In genomic region chr1:2256430-2257244, GRCh38 we compare ENCODE assay signal across 10 cellular contexts. TPM values are rescaled to one million over a fixed set of nuclear protein-coding genes. Genes with fewer than 3 reads are reported as not detected.
DNase-seq lines count a peak whose midpoint lies in the region; ATAC-seq, FAIRE-seq and TF ChIP-seq lines count a peak whose summit lies in the region.
"Had no signal": no experiment of that assay in that cellular context is flagged by ENCODE, and none has a peak within 500 bp of the region (broad histone marks: within the 10 kb centered on the region; RNA-seq: fewer than 3 reads in every experiment).

No MANE protein-coding gene starts in this region.

- TF ChIP-seq CTCF in RWPE1 (conservative IDR thresholded peaks at IDR 0.05; ENCODE audit: low read depth) (no peak), osteoblast (IDR thresholded peaks at IDR 0.05; ENCODE audit: extremely low read depth, low read depth, low read length) (no peak), D721Med (IDR thresholded peaks at IDR 0.05; ENCODE audit: insufficient read depth, missing control alignments) (no peak)

- peaks cover 0 to 35% (median 0%) of the 10 kb centered on the region in 3 donors for H3K36me3 Mint-ChIP-seq in CD8-positive, alpha-beta memory T cell

- in situ Hi-C loops in KBM-7 (cut with MboI; ENCODE audit: low pct_unique_long_range_greater_than_20kb, low sequenced_read_pairs): no loop called here

- no peak for FAIRE-seq in D721Med (lab: Jason Lieb, UNC)
- FAIRE-seq: TTC549 had no signal

- H3K27ac Mint-ChIP-seq in CD8-positive, alpha-beta memory T cell: no peak overlapping the region

- H3K79me2 ChIP-seq in osteoblast (ENCODE audit: insufficient read depth, low read length): peaks cover 99% of the 10 kb centered on the region

- POLR2A ChIA-PET in CD8-positive, alpha-beta memory T cell (lab: Charles Lee): interaction anchor here (1.2 to 2.5 kb wide), 7 partner anchors 19 to 63 kb away, joined by 3 to 32 read pairs (median 14); partner anchors contain the start of gene SKI
- POLR2A ChIA-PET in RWPE1 (lab: Yijun Ruan, JAX; ENCODE audit: low non-redundant PET): no interaction called here

- H3K4me3 ChIP-seq in CD8-positive, alpha-beta memory T cell (ENCODE audit: low read length): no peak overlapping the region
- no peak overlapping the region for H3K4me3 ChIP-seq in esophagus (ENCODE audit: low read depth in 1 of 2, low read length in 2 of 2)
- H3K4me3 ChIP-seq in osteoblast (ENCODE audit: insufficient read depth, low read length): peak overlapping the region; percentile 7
- no peak overlapping the region for H3K4me3 ChIP-seq in H7 (ENCODE audit: insufficient read depth, low read depth, low read length)

- H3K4me1 ChIP-seq in CD8-positive, alpha-beta memory T cell (ENCODE audit: insufficient read depth, low read length): peaks cover 81% of the 10 kb centered on the region
- H3K4me1 ChIP-seq in esophagus (ENCODE audit: control insufficient read depth in 2 of 2, insufficient read depth in 2 of 2, low read length in 1 of 2): peaks cover 10 to 53% of the 10 kb centered on the region in 2 donors
- peaks cover 16% of the 10 kb centered on the region for H3K4me1 ChIP-seq in osteoblast (ENCODE audit: insufficient read depth, low read length)

- peaks cover 4% of the 10 kb centered on the region for H3K36me3 ChIP-seq in CD8-positive, alpha-beta memory T cell (ENCODE audit: insufficient read depth, low read length)
- H3K36me3 ChIP-seq in esophagus (ENCODE audit: control insufficient read depth in 2 of 2, insufficient read depth in 2 of 2, low read length in 1 of 2) (peaks cover 0 to 7% of the 10 kb centered on the region in 2 donors), osteoblast (ENCODE audit: insufficient read depth, low read length) (peaks cover 14% of the 10 kb centered on the region), H7 (replicated peaks; ENCODE audit: control insufficient read depth, insufficient read depth, low read length) (no peaks in the 10 kb centered on the region; the same call in 1 of the 2 replicates)

- peak overlapping the region; percentile 40 for H3K4me2 ChIP-seq in osteoblast (ENCODE audit: insufficient read depth, low read length)

- peak overlapping the region in 4 of 7 donors; percentile 6 to 41 (median 35) for H3K4me3 Mint-ChIP-seq in CD8-positive, alpha-beta memory T cell

- peaks cover 49 to 61% (median 51%) of the 10 kb centered on the region in 3 donors for H3K4me1 Mint-ChIP-seq in CD8-positive, alpha-beta memory T cell

- H3K27me3 Mint-ChIP-seq in CD8-positive, alpha-beta memory T cell: peaks cover 0 to 2% of the 10 kb centered on the region in 2 donors

- ATAC-seq in GM19455 (IDR thresholded peaks at IDR 0.05; ENCODE audit: unreplicated experiment): no peak

- H2AFZ ChIP-seq in osteoblast (ENCODE audit: low read length): no peak overlapping the region

- peak in 1 of 5 donors; percentile 62 for DNase-seq in CD8-positive, alpha-beta memory T cell
- no peak for DNase-seq in RWPE1 (ENCODE audit: low spot score)
- no peak for DNase-seq in osteoblast (ENCODE audit: insufficient read length, low spot score, missing footprints)
- DNase-seq in D721Med (ENCODE audit: insufficient read length, low spot score): no peak
- no peak for DNase-seq in H7
- no peak for DNase-seq in KBM-7
- DNase-seq: NCI-H446 treated with DMSO at 0.1 percent for 48 hours had no signal

- 84 to 86% methylated on average over 22 of the region's 22 CpGs for WGBS in esophagus, 2 donors

- H3K27ac ChIP-seq in CD8-positive, alpha-beta memory T cell (ENCODE audit: low read depth, low read length): peak overlapping the region; percentile 89
- peak overlapping the region; percentile 91 for H3K27ac ChIP-seq in RWPE1
- H3K27ac ChIP-seq in esophagus (ENCODE audit: low read depth in 2 of 2, low read length in 1 of 2): peak overlapping the region; percentile 72 to 78
- peak overlapping the region; percentile 83 for H3K27ac ChIP-seq in osteoblast (ENCODE audit: low read depth, low read length)

- H4K20me1 ChIP-seq in osteoblast (ENCODE audit: insufficient read depth, low read length): peaks cover 92% of the 10 kb centered on the region

- H3K27me3 ChIP-seq in CD8-positive, alpha-beta memory T cell (ENCODE audit: insufficient read depth, low read length, poor library complexity, severe bottlenecking): no peaks in the 10 kb centered on the region
- no peaks in the 10 kb centered on the region for H3K27me3 ChIP-seq in esophagus (ENCODE audit: control insufficient read depth in 1 of 2, insufficient read depth in 2 of 2, low read length in 2 of 2)
- no peaks in the 10 kb centered on the region for H3K27me3 ChIP-seq in osteoblast (ENCODE audit: insufficient read depth, low read length)
- no peaks in the 10 kb centered on the region for H3K27me3 ChIP-seq in H7 (ENCODE audit: control insufficient read depth, insufficient read depth, low read length)

- H3K9me3 ChIP-seq in CD8-positive, alpha-beta memory T cell (ENCODE audit: low read length): peaks cover 23% of the 10 kb centered on the region
- peaks cover 0 to 3% of the 10 kb centered on the region in 2 donors for H3K9me3 ChIP-seq in esophagus (ENCODE audit: control insufficient read depth in 2 of 2, insufficient read depth in 1 of 2, low read depth in 1 of 2, low read length in 1 of 2)
- H3K9me3 ChIP-seq in osteoblast (ENCODE audit: low read depth, low read length): no peaks in the 10 kb centered on the region

- H3K9me3 Mint-ChIP-seq in CD8-positive, alpha-beta memory T cell: peaks cover 3 to 15% (median 6%) of the 10 kb centered on the region in 5 donors

- CTCF ChIA-PET in CD8-positive, alpha-beta memory T cell (lab: Charles Lee): interaction anchor here (0.7 to 2.8 kb wide), 11 partner anchors 10 to 125 kb away, joined by 3 to 19 read pairs (median 5); partner anchors contain the start of gene FAAP20
- CTCF ChIA-PET in RWPE1 (lab: Yijun Ruan, JAX): interaction anchor here (0.7 kb wide), 1 partner anchor 9 kb away, joined by 5 read pairs; no protein-coding TSS in a partner anchor

RNA-seq across cellular contexts. Expression of gene SKI, which starts 28.5 kb away (rescaled TPM):
- 10 to 100 TPM; 35.9 to 38.4 TPM for total RNA-seq in CD8-positive, alpha-beta memory T cell
- 0.94 TPM for polyA plus RNA-seq in CD8-positive, alpha-beta memory T cell
- 10 to 100 TPM; 11.5 to 12.8 TPM for polyA plus RNA-seq in esophagus
- 48.9 TPM in 2 replicates for total RNA-seq in osteoblast
- 29.2 and 29.9 TPM in 2 replicates for total RNA-seq in H7 (2014; rRNA removed; shearing (Covaris generic))
